ENCODE assay signal across 20 cellular contexts in the genomic region with DNA sequence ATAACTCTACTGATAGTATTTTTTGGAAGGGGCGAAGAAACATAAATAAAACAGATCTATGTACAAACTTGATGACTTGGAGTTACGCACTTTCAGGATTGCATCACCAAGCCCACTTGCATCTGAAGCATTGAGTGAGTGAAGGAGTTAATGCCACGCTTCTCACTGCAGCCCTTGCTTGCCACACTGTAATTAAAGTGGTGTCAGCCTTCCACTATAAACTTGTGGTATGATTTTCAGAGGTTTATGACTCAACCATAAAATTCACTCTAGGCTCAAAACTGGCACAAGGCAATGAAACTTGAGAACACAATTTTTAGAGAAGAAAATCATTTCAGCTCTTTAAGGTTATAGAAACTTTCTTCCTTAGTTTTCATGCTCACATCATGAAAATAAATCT.
"Had no signal": no experiment of that assay in that cellular context is flagged by ENCODE, and none has a peak within 500 bp of the region (broad histone marks: within the 10 kb centered on the region; RNA-seq: fewer than 3 reads in every experiment).

No MANE protein-coding gene starts in this region.

- H3K4me3 ChIP-seq: ascending aorta, dorsolateral prefrontal cortex, right atrium auricular region, skin epidermis, tibial nerve, uterus had no signal

- H3K9me3 Mint-ChIP-seq: activated CD4-positive, alpha-beta T cell treated with anti-CD3 and anti-CD28 coated beads, Interleukin-2, amount 10 ng/mL, durations not matched to agents 7 days and 5 days; activated T-helper 1 cell treated with anti-CD3 and anti-CD28 coated beads, Interleukin-12 subunit alpha, Interleukin-12 subunit beta, Interleukin-2, Interleukin-4 antibody, amounts not matched to agents 30 ng/mL and 10 ng/mL and 1 ng/mL, durations not matched to agents 14 hours and 24 hours and 36 hours; endodermal cell had no signal

- H3K4me3 Mint-ChIP-seq: activated CD4-positive, alpha-beta T cell treated with anti-CD3 and anti-CD28 coated beads, Interleukin-2, amount 10 ng/mL, durations not matched to agents 7 days and 5 days; activated T-helper 1 cell treated with anti-CD3 and anti-CD28 coated beads, Interleukin-12 subunit alpha, Interleukin-12 subunit beta, Interleukin-2, Interleukin-4 antibody, amounts not matched to agents 30 ng/mL and 10 ng/mL and 1 ng/mL, durations not matched to agents 14 hours and 24 hours and 36 hours; endodermal cell had no signal

- H3K27ac Mint-ChIP-seq: activated CD4-positive, alpha-beta T cell treated with anti-CD3 and anti-CD28 coated beads, Interleukin-2, amount 10 ng/mL, durations not matched to agents 7 days and 5 days; activated T-helper 1 cell treated with anti-CD3 and anti-CD28 coated beads, Interleukin-12 subunit alpha, Interleukin-12 subunit beta, Interleukin-2, Interleukin-4 antibody, amounts not matched to agents 30 ng/mL and 10 ng/mL and 1 ng/mL, durations not matched to agents 14 hours and 24 hours and 36 hours; endodermal cell; progenitor cell of endocrine pancreas had no signal

- H3K27ac ChIP-seq: ascending aorta, dorsolateral prefrontal cortex, right atrium auricular region, skin epidermis, tibial nerve, uterus had no signal

- H3K27me3 Mint-ChIP-seq: activated CD4-positive, alpha-beta T cell treated with anti-CD3 and anti-CD28 coated beads, Interleukin-2, amount 10 ng/mL, durations not matched to agents 7 days and 5 days; progenitor cell of endocrine pancreas had no signal

- H3K4me1 Mint-ChIP-seq: activated CD4-positive, alpha-beta T cell treated with anti-CD3 and anti-CD28 coated beads, Interleukin-2, amount 10 ng/mL, durations not matched to agents 7 days and 5 days had no signal

- H3K36me3 ChIP-seq: ascending aorta, right atrium auricular region, tibial nerve, uterus had no signal

- H3K4me1 ChIP-seq: ascending aorta, right atrium auricular region, tibial nerve, uterus had no signal

- DNase-seq: activated CD4-positive, alpha-beta T cell treated with anti-CD3 and anti-CD28 coated beads, Interleukin-2, amount 10 ng/mL, durations not matched to agents 7 days and 5 days; activated CD4-positive, CD25-positive, alpha-beta regulatory T cell; activated CD8-positive, alpha-beta memory T cell treated with anti-CD3 and anti-CD28 coated beads, Interleukin-2, amount 50 U/mL, for 48 hours; activated naive CD4-positive, alpha-beta T cell treated with Interleukin-2 at 50 U/mL for 16 hours; dorsolateral prefrontal cortex; endodermal cell; erythroblast; foreskin fibroblast; stimulated activated CD4-positive, alpha-beta T cell treated with anti-CD3 and anti-CD28 coated beads, Interleukin-15, amount 100 ng/mL, for 24 hours; stimulated activated CD4-positive, alpha-beta T cell treated with anti-CD3 and anti-CD28 coated beads, Interleukin-4, amount 100 ng/mL, for 1 hour; stimulated activated naive CD4-positive, alpha-beta T cell; substantia nigra; T-helper 2 cell; uterus had no signal

- H3K9me3 ChIP-seq: ascending aorta, right atrium auricular region, tibial nerve, uterus had no signal

- H3K27me3 ChIP-seq: ascending aorta, right atrium auricular region, tibial nerve, uterus had no signal
